Comparison of ENCODE assay signal across 1 cellular context in genomic region chr11:63868399-63869064, GRCh38.
TF ChIP-seq lines count a peak whose summit lies in the region.

No MANE protein-coding gene starts in this region.

TF ChIP-seq in WTC11, 78 proteins besides CTCF, POLR2A, EP300 and RAD21 (continued from another document):
- TF ChIP-seq GRHL2 (CRISPR knock-in tag; IDR thresholded peaks at IDR 0.05; ENCODE audit: insufficient replicate concordance, severe bottlenecking) (no peak), NR3C1 (CRISPR knock-in tag; conservative IDR thresholded peaks at IDR 0.05; ENCODE audit: low read depth) (no peak), SMAD4 (CRISPR knock-in tag; IDR thresholded peaks at IDR 0.05) (no peak), ZMAT4 (CRISPR knock-in tag; IDR thresholded peaks at IDR 0.05) (no peak), ELF4 (CRISPR knock-in tag; IDR thresholded peaks at IDR 0.05; ENCODE audit: low read depth) (no peak), MYBL2 (CRISPR knock-in tag; IDR thresholded peaks at IDR 0.05) (no peak), NFATC4 (CRISPR knock-in tag; IDR thresholded peaks at IDR 0.05) (no peak), GTF2I (CRISPR knock-in tag; conservative IDR thresholded peaks at IDR 0.05) (no peak), TP53 (CRISPR knock-in tag; IDR thresholded peaks at IDR 0.05) (no peak), ZSCAN18 (CRISPR knock-in tag; IDR thresholded peaks at IDR 0.05) (no peak), TEAD4 (CRISPR knock-in tag; IDR thresholded peaks at IDR 0.05) (no peak), E2F1 (CRISPR knock-in tag; IDR thresholded peaks at IDR 0.05) (no peak), NFE2L1 (CRISPR knock-in tag; IDR thresholded peaks at IDR 0.05) (no peak)
- TF ChIP-seq, protein P1, sequence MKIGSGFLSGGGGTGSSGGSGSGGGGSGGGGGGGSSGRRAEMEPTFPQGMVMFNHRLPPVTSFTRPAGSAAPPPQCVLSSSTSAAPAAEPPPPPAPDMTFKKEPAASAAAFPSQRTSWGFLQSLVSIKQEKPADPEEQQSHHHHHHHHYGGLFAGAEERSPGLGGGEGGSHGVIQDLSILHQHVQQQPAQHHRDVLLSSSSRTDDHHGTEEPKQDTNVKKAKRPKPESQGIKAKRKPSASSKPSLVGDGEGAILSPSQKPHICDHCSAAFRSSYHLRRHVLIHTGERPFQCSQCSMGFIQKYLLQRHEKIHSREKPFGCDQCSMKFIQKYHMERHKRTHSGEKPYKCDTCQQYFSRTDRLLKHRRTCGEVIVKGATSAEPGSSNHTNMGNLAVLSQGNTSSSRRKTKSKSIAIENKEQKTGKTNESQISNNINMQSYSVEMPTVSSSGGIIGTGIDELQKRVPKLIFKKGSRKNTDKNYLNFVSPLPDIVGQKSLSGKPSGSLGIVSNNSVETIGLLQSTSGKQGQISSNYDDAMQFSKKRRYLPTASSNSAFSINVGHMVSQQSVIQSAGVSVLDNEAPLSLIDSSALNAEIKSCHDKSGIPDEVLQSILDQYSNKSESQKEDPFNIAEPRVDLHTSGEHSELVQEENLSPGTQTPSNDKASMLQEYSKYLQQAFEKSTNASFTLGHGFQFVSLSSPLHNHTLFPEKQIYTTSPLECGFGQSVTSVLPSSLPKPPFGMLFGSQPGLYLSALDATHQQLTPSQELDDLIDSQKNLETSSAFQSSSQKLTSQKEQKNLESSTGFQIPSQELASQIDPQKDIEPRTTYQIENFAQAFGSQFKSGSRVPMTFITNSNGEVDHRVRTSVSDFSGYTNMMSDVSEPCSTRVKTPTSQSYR (CRISPR knock-in tag; IDR thresholded peaks at IDR 0.05) = no peak
